22 cellular contexts compared by ENCODE assay signal in the genomic region with DNA sequence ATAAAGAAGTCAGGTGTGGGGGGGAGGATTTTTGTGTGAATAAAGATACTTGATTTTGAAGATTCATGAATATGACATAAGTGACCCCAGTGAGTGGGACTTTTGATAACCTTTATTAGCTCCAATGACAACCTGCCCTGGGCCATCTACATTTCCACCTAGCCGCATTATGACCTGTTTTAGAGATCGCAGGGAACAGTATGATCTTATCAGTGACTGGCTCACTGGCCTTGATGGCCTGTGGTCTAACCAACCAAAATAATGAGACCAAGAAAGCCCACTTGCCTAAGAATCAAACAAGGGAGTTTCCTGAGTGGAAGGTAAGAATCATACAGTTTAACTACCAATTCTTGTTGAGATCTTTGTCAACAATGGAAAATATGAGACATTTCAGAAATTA. TPM values are rescaled to one million over a fixed set of nuclear protein-coding genes. Genes with fewer than 3 reads are reported as not detected.
DNase-seq lines count a peak whose midpoint lies in the region; ATAC-seq and TF ChIP-seq lines count a peak whose summit lies in the region.
"Had no signal": no experiment of that assay in that cellular context is flagged by ENCODE, and none has a peak within 500 bp of the region (broad histone marks: within the 10 kb centered on the region; RNA-seq: fewer than 3 reads in every experiment).

No MANE protein-coding gene starts in this region.

- CTCF ChIA-PET in activated CD4-positive, alpha-beta T cell treated with anti-CD3 and anti-CD28 coated beads, Interleukin-2, amount 10 ng/mL, durations not matched to agents 7 days and 5 days (lab: Charles Lee), result interaction anchor here (1.0 to 2.9 kb wide), 2 partner anchors 14 to 15 kb away, joined by 3 to 19 read pairs; no protein-coding TSS in a partner anchor
- CTCF ChIA-PET in PC-9 (lab: Charles Lee) (interaction anchor here (0.6 kb wide), 1 partner anchor 15 kb away, joined by 4 read pairs; no protein-coding TSS in a partner anchor), RWPE1 (lab: Yijun Ruan, JAX) (no interaction called here)

- peaks cover 30% of the 10 kb centered on the region for H3K4me1 Mint-ChIP-seq in activated CD4-positive, alpha-beta T cell treated with anti-CD3 and anti-CD28 coated beads, Interleukin-2, amount 10 ng/mL, durations not matched to agents 7 days and 5 days
- peaks cover 15 to 38% (median 25%) of the 10 kb centered on the region in 4 donors for H3K4me1 Mint-ChIP-seq in CD4-positive, CD25-positive, alpha-beta regulatory T cell
- peaks cover 40% of the 10 kb centered on the region for H3K4me1 Mint-ChIP-seq in activated T-helper 2 cell treated with anti-CD3 and anti-CD28 coated beads, Interferon-gamma antibody, Interleukin-2, Interleukin-4, amounts not matched to agents 10 μg/mL and 5 μg/mL and 100 μg/mL, durations not matched to agents 14 hours and 24 hours and 36 hours (ENCODE audit: low read depth)

- no peaks in the 10 kb centered on the region for H3K9me2 ChIP-seq in PC-9 (ENCODE audit: insufficient read depth)

- intact Hi-C loops in activated T-helper 2 cell treated with anti-CD3 and anti-CD28 coated beads, Interferon-gamma antibody, Interleukin-2, Interleukin-4, amounts not matched to agents 10 μg/mL and 5 μg/mL and 100 μg/mL, durations not matched to agents 14 hours and 24 hours and 36 hours (cut with micrococcal nuclease), result loop anchor here (1.0 to 10.0 kb wide), 4 partner anchors 47 to 419 kb away; partner anchors contain the start of genes GPR61 and GPSM2
- intact Hi-C loops in PC-9 (cut with micrococcal nuclease; ENCODE audit: unreplicated experiment), result no loop called here

- ATAC-seq in CD4-positive, CD25-positive, alpha-beta regulatory T cell (ENCODE audit: low read depth in 2 of 2), result no peak
- ATAC-seq: Right ventricle myocardium inferior had no signal

- H3K79me2 ChIP-seq in PC-9 (ENCODE audit: low read depth), result no peaks in the 10 kb centered on the region

- POLR2A ChIA-PET in activated CD4-positive, alpha-beta T cell treated with anti-CD3 and anti-CD28 coated beads, Interleukin-2, amount 10 ng/mL, durations not matched to agents 7 days and 5 days (lab: Charles Lee), result interaction anchor here (0.7 kb wide), 1 partner anchor 16 kb away, joined by 3 read pairs; no protein-coding TSS in a partner anchor
- POLR2A ChIA-PET in PC-9 (lab: Charles Lee; ENCODE audit: unreplicated experiment) (no interaction called here), RWPE1 (lab: Yijun Ruan, JAX; ENCODE audit: low non-redundant PET) (no interaction called here)

- peaks cover 28% of the 10 kb centered on the region for H3K4me1 ChIP-seq in CD4-positive, CD25-positive, alpha-beta regulatory T cell (ENCODE audit: control insufficient read depth, insufficient read depth, low read length, poor library complexity, severe bottlenecking)
- peaks cover 24 to 33% of the 10 kb centered on the region in 2 donors for H3K4me1 ChIP-seq in mucosa of rectum (ENCODE audit: control insufficient read depth in 2 of 2, insufficient read depth in 2 of 2, low read length in 2 of 2)
- H3K4me1 ChIP-seq in PC-9 (replicated peaks; ENCODE audit: insufficient read depth), result 0 out of 2 replicates have a peak, but pooled peaks cover 3% of the 10 kb centered on the region

- H3K9me3 Mint-ChIP-seq in activated CD4-positive, alpha-beta T cell treated with anti-CD3 and anti-CD28 coated beads, Interleukin-2, amount 10 ng/mL, durations not matched to agents 7 days and 5 days, result no peaks in the 10 kb centered on the region
- H3K9me3 Mint-ChIP-seq in CD4-positive, CD25-positive, alpha-beta regulatory T cell, result peaks cover 0 to 2% (median 0%) of the 10 kb centered on the region in 7 donors
- no peaks in the 10 kb centered on the region for H3K9me3 Mint-ChIP-seq in activated T-helper 2 cell treated with anti-CD3 and anti-CD28 coated beads, Interferon-gamma antibody, Interleukin-2, Interleukin-4, amounts not matched to agents 10 μg/mL and 5 μg/mL and 100 μg/mL, durations not matched to agents 14 hours and 24 hours and 36 hours
- H3K9me3 Mint-ChIP-seq: HFFc6 had no signal

- H4K20me1 ChIP-seq in PC-9 (ENCODE audit: insufficient read depth), result no peaks in the 10 kb centered on the region

- no peaks in the 10 kb centered on the region for H3K36me3 Mint-ChIP-seq in activated CD4-positive, alpha-beta T cell treated with anti-CD3 and anti-CD28 coated beads, Interleukin-2, amount 10 ng/mL, durations not matched to agents 7 days and 5 days (ENCODE audit: low read depth)
- H3K36me3 Mint-ChIP-seq in CD4-positive, CD25-positive, alpha-beta regulatory T cell, result peaks cover 4% of the 10 kb centered on the region
- H3K36me3 Mint-ChIP-seq in activated T-helper 2 cell treated with anti-CD3 and anti-CD28 coated beads, Interferon-gamma antibody, Interleukin-2, Interleukin-4, amounts not matched to agents 10 μg/mL and 5 μg/mL and 100 μg/mL, durations not matched to agents 14 hours and 24 hours and 36 hours (ENCODE audit: low read depth), result peaks cover 2% of the 10 kb centered on the region

- H3F3A ChIP-seq in PC-9 (ENCODE audit: insufficient read depth, low read depth), result peaks cover 6% of the 10 kb centered on the region; the same call in 1 of the 2 replicates

- H3K9me3 ChIP-seq in CD4-positive, CD25-positive, alpha-beta regulatory T cell (ENCODE audit: control insufficient read depth in 2 of 2, low read length in 2 of 2), result no peaks in the 10 kb centered on the region
- H3K9me3 ChIP-seq in mucosa of rectum (ENCODE audit: control insufficient read depth in 2 of 2, low read length in 2 of 2) (no peaks in the 10 kb centered on the region), PC-9 (ENCODE audit: insufficient read depth, low read depth) (no peaks in the 10 kb centered on the region)

- H2AFZ ChIP-seq in PC-9, result no peak overlapping the region

- peak overlapping the region in 1 of 2 donors; percentile 42 for H3K9ac ChIP-seq in mucosa of rectum (ENCODE audit: low read depth in 1 of 2, low read length in 2 of 2)

- H3K27me3 ChIP-seq in CD4-positive, CD25-positive, alpha-beta regulatory T cell (ENCODE audit: control insufficient read depth, insufficient read depth, low read length), result peaks cover under 1% of the 10 kb centered on the region
- H3K27me3 ChIP-seq in mucosa of rectum (ENCODE audit: control insufficient read depth in 2 of 2, insufficient read depth in 2 of 2, low read length in 2 of 2) (peaks cover 0 to 4% of the 10 kb centered on the region in 2 donors), PC-9 (ENCODE audit: insufficient read depth, low read depth) (no peaks in the 10 kb centered on the region)

- H3K27ac Mint-ChIP-seq in activated CD4-positive, alpha-beta T cell treated with anti-CD3 and anti-CD28 coated beads, Interleukin-2, amount 10 ng/mL, durations not matched to agents 7 days and 5 days, result no peak overlapping the region
- H3K27ac Mint-ChIP-seq in CD4-positive, CD25-positive, alpha-beta regulatory T cell, result no peak overlapping the region
- H3K27ac Mint-ChIP-seq in activated T-helper 2 cell treated with anti-CD3 and anti-CD28 coated beads, Interferon-gamma antibody, Interleukin-2, Interleukin-4, amounts not matched to agents 10 μg/mL and 5 μg/mL and 100 μg/mL, durations not matched to agents 14 hours and 24 hours and 36 hours, result peak overlapping the region; percentile 88
- H3K27ac Mint-ChIP-seq: HFFc6 had no signal

- H3K4me2 ChIP-seq in PC-9, result no peak overlapping the region
- H3K4me2 ChIP-seq: smooth muscle cell had no signal

- TF ChIP-seq CTCF in PC-9 (conservative IDR thresholded peaks at IDR 0.05), result no peak
- TF ChIP-seq CTCF in RWPE1 (conservative IDR thresholded peaks at IDR 0.05; ENCODE audit: low read depth), result no peak

- peaks cover 16% of the 10 kb centered on the region for H3K27me3 Mint-ChIP-seq in activated CD4-positive, alpha-beta T cell treated with anti-CD3 and anti-CD28 coated beads, Interleukin-2, amount 10 ng/mL, durations not matched to agents 7 days and 5 days
- peaks cover 10% of the 10 kb centered on the region for H3K27me3 Mint-ChIP-seq in CD4-positive, CD25-positive, alpha-beta regulatory T cell
- peaks cover 13% of the 10 kb centered on the region for H3K27me3 Mint-ChIP-seq in activated T-helper 2 cell treated with anti-CD3 and anti-CD28 coated beads, Interferon-gamma antibody, Interleukin-2, Interleukin-4, amounts not matched to agents 10 μg/mL and 5 μg/mL and 100 μg/mL, durations not matched to agents 14 hours and 24 hours and 36 hours (ENCODE audit: low read depth)

- no peak overlapping the region for H3K4me3 ChIP-seq in CD4-positive, CD25-positive, alpha-beta regulatory T cell (ENCODE audit: low read depth, low read length)
- H3K4me3 ChIP-seq in mucosa of rectum (ENCODE audit: low read length in 2 of 2), result peak overlapping the region; percentile 14 to 16
- no peak overlapping the region for H3K4me3 ChIP-seq in PC-9
- H3K4me3 ChIP-seq: smooth muscle cell had no signal

- no peaks in the 10 kb centered on the region for H3K36me3 ChIP-seq in CD4-positive, CD25-positive, alpha-beta regulatory T cell (ENCODE audit: control insufficient read depth, insufficient read depth, low read length)
- H3K36me3 ChIP-seq in mucosa of rectum (ENCODE audit: control insufficient read depth in 2 of 2, insufficient read depth in 2 of 2, low read length in 2 of 2), result no peaks in the 10 kb centered on the region
- no peaks in the 10 kb centered on the region for H3K36me3 ChIP-seq in PC-9 (ENCODE audit: low read depth)

- BruUV-seq in PC-9 (replicated peaks; lab: Mats Ljungman, UMichigan), result no TSS peak

- H3K27ac ChIP-seq in CD4-positive, CD25-positive, alpha-beta regulatory T cell (ENCODE audit: insufficient read depth, low read length, poor library complexity, severe bottlenecking), result no peak overlapping the region
- H3K27ac ChIP-seq in mucosa of rectum (ENCODE audit: low read depth in 2 of 2, low read length in 2 of 2), result peak overlapping the region; percentile 27 to 75
- H3K27ac ChIP-seq in PC-9, result no peak overlapping the region
- no peak overlapping the region for H3K27ac ChIP-seq in RWPE1

- DNase-seq in activated CD4-positive, alpha-beta T cell treated with anti-CD3 and anti-CD28 coated beads for 48 hours, result peak; percentile 24
- no peak for DNase-seq in activated CD4-positive, alpha-beta T cell treated with anti-CD3 and anti-CD28 coated beads, Interleukin-2, amount 10 ng/mL, durations not matched to agents 7 days and 5 days
- no peak for DNase-seq in CD4-positive, CD25-positive, alpha-beta regulatory T cell
- no peak for DNase-seq in activated T-helper 2 cell treated with anti-CD3 and anti-CD28 coated beads, Interferon-gamma antibody, Interleukin-2, Interleukin-4, amounts not matched to agents 10 μg/mL and 5 μg/mL and 100 μg/mL, durations not matched to agents 14 hours and 24 hours and 36 hours (ENCODE audit: low spot score)
- DNase-seq in PC-9 (no peak), RWPE1 (ENCODE audit: low spot score) (no peak), NAMALWA (ENCODE audit: low spot score) (no peak)
- DNase-seq: activated CD4-positive, alpha-beta T cell treated with anti-CD3 and anti-CD28 coated beads for 4 hours; C1 segment of cervical spinal cord; Calu3; cortex of kidney; EL; HFFc6; KG1; kidney glomerular epithelial cell; NCI-H1694; stimulated activated CD4-positive, alpha-beta T cell treated with anti-CD3 and anti-CD28 coated beads, Interleukin-4, amount 100 ng/mL, for 1 hour; SW 1271 had no signal

- no peak overlapping the region for H3K4me3 Mint-ChIP-seq in activated CD4-positive, alpha-beta T cell treated with anti-CD3 and anti-CD28 coated beads, Interleukin-2, amount 10 ng/mL, durations not matched to agents 7 days and 5 days
- peak overlapping the region in 3 of 4 donors; percentile 3 to 75 (median 45) for H3K4me3 Mint-ChIP-seq in CD4-positive, CD25-positive, alpha-beta regulatory T cell
- peak overlapping the region; percentile 46 for H3K4me3 Mint-ChIP-seq in activated T-helper 2 cell treated with anti-CD3 and anti-CD28 coated beads, Interferon-gamma antibody, Interleukin-2, Interleukin-4, amounts not matched to agents 10 μg/mL and 5 μg/mL and 100 μg/mL, durations not matched to agents 14 hours and 24 hours and 36 hours (ENCODE audit: low read depth)
- H3K4me3 Mint-ChIP-seq: HFFc6 had no signal

RNA-seq across cellular contexts. Expression of gene ELAPOR1, which starts 1.8 kb away (rescaled TPM):
- 1 to 10 TPM; 6.3 TPM for total RNA-seq in activated CD4-positive, alpha-beta T cell treated with anti-CD3 and anti-CD28 coated beads, Interleukin-2, amount 10 ng/mL, durations not matched to agents 7 days and 5 days
- 19.5 TPM for total RNA-seq in CD4-positive, CD25-positive, alpha-beta regulatory T cell
- 10 to 100 TPM in 3 of 4 donors, 1 to 10 TPM in 1; 9.8 to 17.9 (median 15.6) TPM for polyA plus RNA-seq in CD4-positive, CD25-positive, alpha-beta regulatory T cell
- total RNA-seq in activated T-helper 2 cell treated with anti-CD3 and anti-CD28 coated beads, Interferon-gamma antibody, Interleukin-2, Interleukin-4, amounts not matched to agents 10 μg/mL and 5 μg/mL and 100 μg/mL, durations not matched to agents 14 hours and 24 hours and 36 hours, result 17.5 and 19.7 TPM in 2 replicates
- total RNA-seq in PC-9 (2021), result 0.95 and 2.0 TPM in 2 replicates
- total RNA-seq: OCI-LY7 had no signal

RNA-seq across cellular contexts. Expression of gene TMEM167B, which starts 25.1 kb away (rescaled TPM):
- 10 to 100 TPM; 27.6 to 29.1 TPM for total RNA-seq in activated CD4-positive, alpha-beta T cell treated with anti-CD3 and anti-CD28 coated beads, Interleukin-2, amount 10 ng/mL, durations not matched to agents 7 days and 5 days
- 69.7 TPM for total RNA-seq in CD4-positive, CD25-positive, alpha-beta regulatory T cell
- 10 to 100 TPM; 29.3 to 47.9 (median 36.1) TPM for polyA plus RNA-seq in CD4-positive, CD25-positive, alpha-beta regulatory T cell
- 27.4 and 29.9 TPM in 2 replicates for total RNA-seq in activated T-helper 2 cell treated with anti-CD3 and anti-CD28 coated beads, Interferon-gamma antibody, Interleukin-2, Interleukin-4, amounts not matched to agents 10 μg/mL and 5 μg/mL and 100 μg/mL, durations not matched to agents 14 hours and 24 hours and 36 hours
- total RNA-seq in PC-9 (2021), result 19.2 and 23.6 TPM in 2 replicates

RNA-seq across cellular contexts. Expression of gene TAF13, which starts 39.9 kb away (rescaled TPM):
- 10 to 100 TPM; 16.0 to 17.5 TPM for total RNA-seq in activated CD4-positive, alpha-beta T cell treated with anti-CD3 and anti-CD28 coated beads, Interleukin-2, amount 10 ng/mL, durations not matched to agents 7 days and 5 days
- 31.3 TPM for total RNA-seq in CD4-positive, CD25-positive, alpha-beta regulatory T cell
- polyA plus RNA-seq in CD4-positive, CD25-positive, alpha-beta regulatory T cell, result 1 to 10 TPM in 2 of 4 donors, under 1 TPM in 2; 0.89 to 2.6 (median 1.5) TPM
- 21.6 and 25.0 TPM in 2 replicates for total RNA-seq in activated T-helper 2 cell treated with anti-CD3 and anti-CD28 coated beads, Interferon-gamma antibody, Interleukin-2, Interleukin-4, amounts not matched to agents 10 μg/mL and 5 μg/mL and 100 μg/mL, durations not matched to agents 14 hours and 24 hours and 36 hours
- 23.2 and 30.1 TPM in 2 replicates for total RNA-seq in PC-9 (2021)

Comparison
In these comparisons a context has a peak if more than half of its experiments do, and no peak if none do; other contexts are left out.
1. H3K27ac ChIP-seq: peak in mucosa of rectum (2 of 2); none in CD4-positive, CD25-positive, alpha-beta regulatory T cell (single experiment), PC-9 (single experiment) and RWPE1 (single experiment).
2. H3K4me3 ChIP-seq: peak in mucosa of rectum (2 of 2); none in CD4-positive, CD25-positive, alpha-beta regulatory T cell (single experiment) and PC-9 (single experiment).